Comparison of ENCODE assay signal across 11 cellular contexts in genomic region chr2:225112362-225113111, GRCh38.
DNase-seq lines count a peak whose midpoint lies in the region; ATAC-seq and TF ChIP-seq lines count a peak whose summit lies in the region.
"Had no signal": no experiment of that assay in that cellular context is flagged by ENCODE, and none has a peak within 500 bp of the region (broad histone marks: within the 10 kb centered on the region; RNA-seq: fewer than 3 reads in every experiment).

No MANE protein-coding gene starts in this region.

- no peak overlapping the region for H3K4me2 ChIP-seq in smooth muscle cell

- no peaks in the 10 kb centered on the region for H3K36me3 Mint-ChIP-seq in activated CD4-positive, alpha-beta memory T cell treated with anti-CD3 and anti-CD28 coated beads for 36 hours
- H3K36me3 Mint-ChIP-seq in natural killer cell treated with Interleukin-12 subunit alpha and Interleukin-12 subunit beta and Interleukin-15 and Interleukin-18, amount 100 ng/mL, for 72 hours: no peaks in the 10 kb centered on the region

- H3K9ac ChIP-seq in smooth muscle cell (ENCODE audit: low read depth): no peak overlapping the region

- POLR2A ChIA-PET in activated CD4-positive, alpha-beta memory T cell treated with anti-CD3 and anti-CD28 coated beads for 36 hours (lab: Charles Lee): no interaction called here

- no peak overlapping the region for H3K4me3 Mint-ChIP-seq in activated CD4-positive, alpha-beta memory T cell treated with anti-CD3 and anti-CD28 coated beads for 36 hours
- H3K4me3 Mint-ChIP-seq in natural killer cell treated with Interleukin-12 subunit alpha and Interleukin-12 subunit beta and Interleukin-15 and Interleukin-18, amount 100 ng/mL, for 72 hours: no peak overlapping the region

- no peak overlapping the region for H2AFZ ChIP-seq in smooth muscle cell (ENCODE audit: low read depth)

- H3K4me1 ChIP-seq in left ventricle myocardium inferior (no peaks in the 10 kb centered on the region), smooth muscle cell (ENCODE audit: low read depth) (no peaks in the 10 kb centered on the region)

- H3K4me1 Mint-ChIP-seq in activated CD4-positive, alpha-beta memory T cell treated with anti-CD3 and anti-CD28 coated beads for 36 hours (ENCODE audit: low read depth): no peaks in the 10 kb centered on the region
- H3K4me1 Mint-ChIP-seq in natural killer cell treated with Interleukin-12 subunit alpha and Interleukin-12 subunit beta and Interleukin-15 and Interleukin-18, amount 100 ng/mL, for 72 hours (ENCODE audit: low read depth in 2 of 2): peaks cover 0 to 5% of the 10 kb centered on the region in 2 donors

- DNase-seq in Right ventricle myocardium superior: peak; percentile 37
- no peak for DNase-seq in left ventricle myocardium inferior
- no peak for DNase-seq in smooth muscle cell (lab: John Stamatoyannopoulos, UW; ENCODE audit: unreplicated experiment)
- DNase-seq in kidney tubule cell (ENCODE audit: low spot score): no peak
- no peak for DNase-seq in activated CD4-positive, alpha-beta memory T cell treated with anti-CD3 and anti-CD28 coated beads for 36 hours
- DNase-seq in natural killer cell treated with Interleukin-12 subunit alpha and Interleukin-12 subunit beta and Interleukin-15 and Interleukin-18, amount 100 ng/mL, for 72 hours (ENCODE audit: low spot score): no peak
- DNase-seq: NCI-H1105 treated with DMSO at 0.1 percent for 48 hours; stimulated activated CD4-positive, alpha-beta T cell treated with anti-CD3 and anti-CD28 coated beads, Interleukin-15, amount 100 ng/mL, for 24 hours had no signal

- no peak overlapping the region for H3K27ac Mint-ChIP-seq in activated CD4-positive, alpha-beta memory T cell treated with anti-CD3 and anti-CD28 coated beads for 36 hours
- no peak overlapping the region for H3K27ac Mint-ChIP-seq in natural killer cell treated with Interleukin-12 subunit alpha and Interleukin-12 subunit beta and Interleukin-15 and Interleukin-18, amount 100 ng/mL, for 72 hours

- H3K9me3 ChIP-seq in left ventricle myocardium inferior (replicated peaks) (no peaks in the 10 kb centered on the region), smooth muscle cell (replicated peaks; ENCODE audit: low read depth) (no peaks in the 10 kb centered on the region)
- H3K9me3 ChIP-seq: heart left ventricle had no signal

- no peaks in the 10 kb centered on the region for H4K20me1 ChIP-seq in smooth muscle cell (ENCODE audit: low read depth)

- no peaks in the 10 kb centered on the region for H3K9me3 Mint-ChIP-seq in activated CD4-positive, alpha-beta memory T cell treated with anti-CD3 and anti-CD28 coated beads for 36 hours
- no peaks in the 10 kb centered on the region for H3K9me3 Mint-ChIP-seq in natural killer cell treated with Interleukin-12 subunit alpha and Interleukin-12 subunit beta and Interleukin-15 and Interleukin-18, amount 100 ng/mL, for 72 hours

- no peak overlapping the region for H3K27ac ChIP-seq in left ventricle myocardium inferior (replicated peaks)
- peak overlapping the region; percentile 88 for H3K27ac ChIP-seq in angular gyrus (ENCODE audit: low read depth, low read length)
- H3K27ac ChIP-seq in smooth muscle cell (ENCODE audit: low read depth): no peak overlapping the region
- H3K27ac ChIP-seq: heart left ventricle had no signal

- H3K27me3 ChIP-seq in left ventricle myocardium inferior (ENCODE audit: low read depth): no peaks in the 10 kb centered on the region
- no peaks in the 10 kb centered on the region for H3K27me3 ChIP-seq in smooth muscle cell (ENCODE audit: low read depth)
- H3K27me3 ChIP-seq: heart left ventricle had no signal

- no peaks in the 10 kb centered on the region for H3F3A ChIP-seq in smooth muscle cell (ENCODE audit: low read depth)

- WGBS in smooth muscle cell (ENCODE audit: low lambda C conversion rate): 85% methylated on average over 10 of the region's 10 CpGs

- intact Hi-C loops in Right ventricle myocardium superior (cut with DNase I) (no loop called here), left ventricle myocardium inferior (cut with micrococcal nuclease) (no loop called here)
- intact Hi-C loops in activated CD4-positive, alpha-beta memory T cell treated with anti-CD3 and anti-CD28 coated beads for 36 hours (cut with micrococcal nuclease): no loop called here

- CTCF ChIA-PET in activated CD4-positive, alpha-beta memory T cell treated with anti-CD3 and anti-CD28 coated beads for 36 hours (lab: Charles Lee): no interaction called here

- H3K79me2 ChIP-seq in smooth muscle cell (ENCODE audit: low read depth): no peaks in the 10 kb centered on the region

- TF ChIP-seq CTCF in left ventricle myocardium inferior (IDR thresholded peaks at IDR 0.05; ENCODE audit: borderline replicate concordance) (no peak), smooth muscle cell (IDR thresholded peaks at IDR 0.05; ENCODE audit: borderline replicate concordance, insufficient read depth, poor library complexity, severe bottlenecking) (no peak)

- H3K4me3 ChIP-seq in left ventricle myocardium inferior: no peak overlapping the region
- H3K4me3 ChIP-seq in smooth muscle cell: no peak overlapping the region
- H3K4me3 ChIP-seq: heart left ventricle had no signal

- ATAC-seq in Right ventricle myocardium superior (ENCODE audit: poor library complexity): no peak
- ATAC-seq in HG03108 (IDR thresholded peaks at IDR 0.05; ENCODE audit: unreplicated experiment): peak; percentile 51
- ATAC-seq in natural killer cell treated with Interleukin-12 subunit alpha and Interleukin-12 subunit beta and Interleukin-15 and Interleukin-18, amount 100 ng/mL, for 72 hours: no peak
- ATAC-seq: heart left ventricle had no signal

- no peaks in the 10 kb centered on the region for H3K36me3 ChIP-seq in left ventricle myocardium inferior
- H3K36me3 ChIP-seq in smooth muscle cell (ENCODE audit: low read depth): no peaks in the 10 kb centered on the region
- H3K36me3 ChIP-seq: heart left ventricle had no signal

- H3K27me3 Mint-ChIP-seq in activated CD4-positive, alpha-beta memory T cell treated with anti-CD3 and anti-CD28 coated beads for 36 hours: no peaks in the 10 kb centered on the region
- H3K27me3 Mint-ChIP-seq in natural killer cell treated with Interleukin-12 subunit alpha and Interleukin-12 subunit beta and Interleukin-15 and Interleukin-18, amount 100 ng/mL, for 72 hours: peaks cover 0 to 2% of the 10 kb centered on the region in 2 donors
